8 cellular contexts compared by ENCODE assay signal in genomic region chr1:247331526-247332214, GRCh38. TPM values are rescaled to one million over a fixed set of nuclear protein-coding genes. Genes with fewer than 3 reads are reported as not detected.
A peak's percentile ranks its signal among the peaks of the same experiment; 100 is the strongest.
DNase-seq lines count a peak whose midpoint lies in the region; ATAC-seq and TF ChIP-seq lines count a peak whose summit lies in the region.

ZNF496 (minus strand) TSS chr1:247331867; CDS start chr1:247329578, 2,289 bp downstream.

- H3K9me3 ChIP-seq in CD4-positive, alpha-beta T cell (ENCODE audit: control insufficient read depth, low read length) = no peaks in the 10 kb centered on the region

- no peaks in the 10 kb centered on the region for H3K27me3 ChIP-seq in CD4-positive, alpha-beta T cell (ENCODE audit: control insufficient read depth, insufficient read depth, low read length)

- no peak within 1 kb of the TSS for H3K27ac ChIP-seq in CD4-positive, alpha-beta T cell (ENCODE audit: low read depth, low read length)

- intact Hi-C loops in CD4-positive, alpha-beta T cell (cut with DNase I, micrococcal nuclease) = loop anchor here (5.0 to 10.0 kb wide), 4 partner anchors 119 to 399 kb away; partner anchors contain the start of genes AHCTF1 (in 1 of the 2) and ZNF669 (in 1 of the 2)

- POLR2A ChIA-PET in CD4-positive, alpha-beta T cell (lab: Charles Lee) = interaction anchor here (0.8 to 1.3 kb wide), 4 partner anchors 9 to 121 kb away, joined by 4 to 10 read pairs (median 5); no protein-coding TSS in a partner anchor
- POLR2A ChIA-PET in activated CD8-positive, alpha-beta T cell treated with anti-CD3 and anti-CD28 coated beads, Interleukin-2, amount 10 ng/mL, durations not matched to agents 7 days and 5 days (lab: Charles Lee) = interaction anchor here (0.6 to 2.2 kb wide), 6 partner anchors 9 to 396 kb away, joined by 3 to 9 read pairs (median 5); no protein-coding TSS in a partner anchor

- CTCF ChIA-PET in CD4-positive, alpha-beta T cell (lab: Charles Lee) = no interaction called here
- CTCF ChIA-PET in activated CD8-positive, alpha-beta T cell treated with anti-CD3 and anti-CD28 coated beads, Interleukin-2, amount 10 ng/mL, durations not matched to agents 7 days and 5 days (lab: Charles Lee) = interaction anchor here (0.8 to 2.7 kb wide), 7 partner anchors 9 to 107 kb away, joined by 3 to 7 read pairs (median 4); no protein-coding TSS in a partner anchor

- peak within 1 kb of the TSS; percentile 61 for H3K27ac Mint-ChIP-seq in CD4-positive, alpha-beta T cell
- peak within 1 kb of the TSS; percentile 88 for H3K27ac Mint-ChIP-seq in activated CD8-positive, alpha-beta T cell treated with anti-CD3 and anti-CD28 coated beads, Interleukin-2, amount 10 ng/mL, durations not matched to agents 7 days and 5 days
- peak within 1 kb of the TSS; percentile 77 to 83 for H3K27ac Mint-ChIP-seq in effector memory CD8-positive, alpha-beta T cell
- no peak within 1 kb of the TSS for H3K27ac Mint-ChIP-seq in memory B cell

- H3K36me3 Mint-ChIP-seq in CD4-positive, alpha-beta T cell (ENCODE audit: low read depth) = no peaks in the 10 kb centered on the region
- H3K36me3 Mint-ChIP-seq in activated CD8-positive, alpha-beta T cell treated with anti-CD3 and anti-CD28 coated beads, Interleukin-2, amount 10 ng/mL, durations not matched to agents 7 days and 5 days (ENCODE audit: low read depth) = peaks cover 23% of the 10 kb centered on the region
- H3K36me3 Mint-ChIP-seq in effector memory CD8-positive, alpha-beta T cell (ENCODE audit: insufficient read depth) = peaks cover 9% of the 10 kb centered on the region
- no peaks in the 10 kb centered on the region for H3K36me3 Mint-ChIP-seq in memory B cell

- TF ChIP-seq CTCF in CD4-positive, alpha-beta T cell (IDR thresholded peaks at IDR 0.05) = no peak

- peak within 1 kb of the TSS; percentile 97 for H3K4me3 Mint-ChIP-seq in CD4-positive, alpha-beta T cell
- peak within 1 kb of the TSS; percentile 88 for H3K4me3 Mint-ChIP-seq in activated CD8-positive, alpha-beta T cell treated with anti-CD3 and anti-CD28 coated beads, Interleukin-2, amount 10 ng/mL, durations not matched to agents 7 days and 5 days
- peak within 1 kb of the TSS; percentile 92 to 93 for H3K4me3 Mint-ChIP-seq in effector memory CD8-positive, alpha-beta T cell
- H3K4me3 Mint-ChIP-seq in memory B cell = peak within 1 kb of the TSS; percentile 95

- H3K9me3 Mint-ChIP-seq in CD4-positive, alpha-beta T cell = no peaks in the 10 kb centered on the region
- no peaks in the 10 kb centered on the region for H3K9me3 Mint-ChIP-seq in activated CD8-positive, alpha-beta T cell treated with anti-CD3 and anti-CD28 coated beads, Interleukin-2, amount 10 ng/mL, durations not matched to agents 7 days and 5 days (ENCODE audit: insufficient read depth)
- no peaks in the 10 kb centered on the region for H3K9me3 Mint-ChIP-seq in effector memory CD8-positive, alpha-beta T cell
- H3K9me3 Mint-ChIP-seq in memory B cell = no peaks in the 10 kb centered on the region

- peaks cover 47% of the 10 kb centered on the region for H3K4me1 Mint-ChIP-seq in CD4-positive, alpha-beta T cell (ENCODE audit: low read depth)
- H3K4me1 Mint-ChIP-seq in activated CD8-positive, alpha-beta T cell treated with anti-CD3 and anti-CD28 coated beads, Interleukin-2, amount 10 ng/mL, durations not matched to agents 7 days and 5 days (ENCODE audit: low read depth) = peaks cover 71% of the 10 kb centered on the region
- H3K4me1 Mint-ChIP-seq in effector memory CD8-positive, alpha-beta T cell (ENCODE audit: low read depth in 2 of 2) = peaks cover 12 to 18% of the 10 kb centered on the region in 2 donors
- peaks cover 10% of the 10 kb centered on the region for H3K4me1 Mint-ChIP-seq in memory B cell

- no peaks in the 10 kb centered on the region for H3K27me3 Mint-ChIP-seq in CD4-positive, alpha-beta T cell
- H3K27me3 Mint-ChIP-seq in activated CD8-positive, alpha-beta T cell treated with anti-CD3 and anti-CD28 coated beads, Interleukin-2, amount 10 ng/mL, durations not matched to agents 7 days and 5 days (ENCODE audit: low read depth) = no peaks in the 10 kb centered on the region
- H3K27me3 Mint-ChIP-seq in effector memory CD8-positive, alpha-beta T cell = no peaks in the 10 kb centered on the region
- no peaks in the 10 kb centered on the region for H3K27me3 Mint-ChIP-seq in memory B cell

- ATAC-seq in CD4-positive, alpha-beta T cell (ENCODE audit: poor library complexity) = peak; percentile 47
- peak; percentile 72 for ATAC-seq in GM19395 (IDR thresholded peaks at IDR 0.05; ENCODE audit: unreplicated experiment)
- peak; percentile 58 for ATAC-seq in HG03521 (IDR thresholded peaks at IDR 0.05; ENCODE audit: unreplicated experiment)
- peak; percentile 72 for ATAC-seq in activated CD8-positive, alpha-beta T cell treated with anti-CD3 and anti-CD28 coated beads, Interleukin-2, amount 10 ng/mL, durations not matched to agents 7 days and 5 days
- ATAC-seq in effector memory CD8-positive, alpha-beta T cell (replicated peaks) = peak; percentile 70
- ATAC-seq in memory B cell (ENCODE audit: low read depth) = peak; percentile 65

- peak; percentile 13 to 62 (median 40) for DNase-seq in CD4-positive, alpha-beta T cell
- DNase-seq in NCI-H69 (lab: John Stamatoyannopoulos, UW) (peak; percentile 96), memory B cell (ENCODE audit: low spot score in 2 of 2) (peak; percentile 28 to 59)
- DNase-seq in activated CD8-positive, alpha-beta T cell treated with anti-CD3 and anti-CD28 coated beads, Interleukin-2, amount 10 ng/mL, durations not matched to agents 7 days and 5 days = peak; percentile 68
- peak; percentile 41 to 63 (median 56) for DNase-seq in effector memory CD8-positive, alpha-beta T cell
- DNase-seq in stimulated activated CD8-positive, alpha-beta memory T cell treated with anti-CD3 and anti-CD28 coated beads, Interleukin-15, amount 100 ng/mL, for 24 hours (ENCODE audit: low read depth) = peak; percentile 29

RNA-seq across cellular contexts. Expression of gene ZNF496, which starts in this region (rescaled TPM):
- total RNA-seq in CD4-positive, alpha-beta T cell = 10 to 100 TPM; 15.8 to 19.9 TPM
- total RNA-seq in activated CD8-positive, alpha-beta T cell treated with anti-CD3 and anti-CD28 coated beads, Interleukin-2, amount 10 ng/mL, durations not matched to agents 7 days and 5 days = 10 to 100 TPM; 20.5 to 22.0 TPM

Comparison
In these comparisons a context has a peak if more than half of its experiments do, and no peak if none do; other contexts are left out.
1. DNase-seq: peak in every context shown above with its lines; median percentile 96 in NCI-H69; 68 in activated CD8-positive, alpha-beta T cell treated with anti-CD3 and anti-CD28 coated beads, Interleukin-2, amount 10 ng/mL, durations not matched to agents 7 days and 5 days; 56 in effector memory CD8-positive, alpha-beta T cell; 44 in memory B cell; 40 in CD4-positive, alpha-beta T cell; 29 in stimulated activated CD8-positive, alpha-beta memory T cell treated with anti-CD3 and anti-CD28 coated beads, Interleukin-15, amount 100 ng/mL, for 24 hours.